19 cellular contexts compared by ENCODE assay signal in genomic region chr4:117986331-117986730, GRCh38. TPM values are rescaled to one million over a fixed set of nuclear protein-coding genes. Genes with fewer than 3 reads are reported as not detected.
A peak's percentile ranks its signal among the peaks of the same experiment; 100 is the strongest.
DNase-seq lines count a peak whose midpoint lies in the region; ATAC-seq and TF ChIP-seq lines count a peak whose summit lies in the region.
"Had no signal": no experiment of that assay in that cellular context is flagged by ENCODE, and none has a peak within 500 bp of the region (broad histone marks: within the 10 kb centered on the region; RNA-seq: fewer than 3 reads in every experiment).

No MANE protein-coding gene starts in this region.

- H4K20me1 ChIP-seq in BLaER1 treated with 17β-estradiol and CSF1 and Interleukin-3, amounts not matched to agents 10 nM and 100 nM = peaks cover 0 to 5% (median 0%) of the 10 kb centered on the region in 11 experiments; a peak in 1 of 22 replicates
- no peaks in the 10 kb centered on the region for H4K20me1 ChIP-seq in neural progenitor cell (ENCODE audit: low read depth)
- H4K20me1 ChIP-seq: BLaER1 had no signal

- peak overlapping the region; percentile 76 for H2AFZ ChIP-seq in neural progenitor cell (replicated peaks)
- H2AFZ ChIP-seq: GM23338 had no signal

- H3K4me3 Mint-ChIP-seq in neural progenitor cell = no peak overlapping the region
- H3K4me3 Mint-ChIP-seq in T-cell = no peak overlapping the region
- H3K4me3 Mint-ChIP-seq: CD8-positive, alpha-beta T cell; GM23338; HFFc6; IgD-negative memory B cell had no signal

- peaks cover 0 to 17% (median 0%) of the 10 kb centered on the region in 11 experiments; a peak in 3 of 22 replicates for H3K27me3 ChIP-seq in BLaER1 treated with 17β-estradiol and CSF1 and Interleukin-3, amounts not matched to agents 10 nM and 100 nM
- H3K27me3 ChIP-seq in neural progenitor cell = no peaks in the 10 kb centered on the region
- H3K27me3 ChIP-seq: BLaER1 had no signal

- no peaks in the 10 kb centered on the region for H3K36me3 ChIP-seq in BLaER1 treated with 17β-estradiol and CSF1 and Interleukin-3, amounts not matched to agents 10 nM and 100 nM
- no peaks in the 10 kb centered on the region for H3K36me3 ChIP-seq in neural progenitor cell
- H3K36me3 ChIP-seq: BLaER1 had no signal

- CTCF ChIA-PET in T-cell (lab: Charles Lee) = no interaction called here

- no peak for ATAC-seq in T-cell (replicated peaks in 1 of 4)
- ATAC-seq: CD8-positive, alpha-beta T cell; GM23338; HCT116; HepG2 had no signal

- H3K9ac ChIP-seq in BLaER1 treated with 17β-estradiol and CSF1 and Interleukin-3, amounts not matched to agents 10 nM and 100 nM = no peak overlapping the region
- no peak overlapping the region for H3K9ac ChIP-seq in neural progenitor cell
- H3K9ac ChIP-seq: BLaER1 had no signal

- H3K79me2 ChIP-seq in neural progenitor cell (ENCODE audit: low read depth) = no peaks in the 10 kb centered on the region

- H3K9me3 Mint-ChIP-seq in neural progenitor cell (no peaks in the 10 kb centered on the region), T-cell (no peaks in the 10 kb centered on the region)
- H3K9me3 Mint-ChIP-seq: CD8-positive, alpha-beta T cell; GM23338; HFFc6 had no signal

- H3K9me3 ChIP-seq in BLaER1 treated with 17β-estradiol and CSF1 and Interleukin-3, amounts not matched to agents 10 nM and 100 nM (replicated peaks in 1 of 11) = peaks cover 0 to 12% (median 3%) of the 10 kb centered on the region in 11 experiments; a peak in 11 of 22 replicates
- no peaks in the 10 kb centered on the region for H3K9me3 ChIP-seq in neural progenitor cell (ENCODE audit: low read depth)
- H3K9me3 ChIP-seq: BLaER1 had no signal

- peaks cover 30 to 66% (median 55%) of the 10 kb centered on the region in 10 experiments for H3K4me1 ChIP-seq in BLaER1 treated with 17β-estradiol and CSF1 and Interleukin-3, amounts not matched to agents 10 nM and 100 nM
- H3K4me1 ChIP-seq in neural progenitor cell = peaks cover 8% of the 10 kb centered on the region

- H3K27ac ChIP-seq in BLaER1 treated with 17β-estradiol and CSF1 and Interleukin-3, amounts not matched to agents 10 nM and 100 nM = peak overlapping the region in 4 of 11 experiments; percentile 27 to 76 (median 52); a peak in 5 of 22 replicates
- H3K27ac ChIP-seq in neural progenitor cell = no peak overlapping the region
- H3K27ac ChIP-seq: BLaER1 had no signal

- H3K27me3 Mint-ChIP-seq in neural progenitor cell (ENCODE audit: insufficient read depth, low read depth) (no peaks in the 10 kb centered on the region), T-cell (no peaks in the 10 kb centered on the region)
- H3K27me3 Mint-ChIP-seq: IgD-negative memory B cell had no signal

- H3K36me3 Mint-ChIP-seq in neural progenitor cell (no peaks in the 10 kb centered on the region), T-cell (no peaks in the 10 kb centered on the region)
- H3K36me3 Mint-ChIP-seq: CD8-positive, alpha-beta T cell; IgD-negative memory B cell had no signal

- TF ChIP-seq CTCF in neural progenitor cell (IDR thresholded peaks at IDR 0.05) = no peak

- no peak overlapping the region for H3K4me3 ChIP-seq in BLaER1 treated with 17β-estradiol and CSF1 and Interleukin-3, amounts not matched to agents 10 nM and 100 nM
- H3K4me3 ChIP-seq in Jurkat, Clone E6-1 (ENCODE audit: low read length) = peak overlapping the region; percentile 11; the same call in 1 of the 2 replicates
- H3K4me3 ChIP-seq in neural progenitor cell = no peak overlapping the region
- H3K4me3 ChIP-seq: BLaER1, GM23338 had no signal

- DNase-seq in Jurkat, Clone E6-1 (ENCODE audit: low read depth, low spot score) = peak; percentile 84
- DNase-seq in OCI-M1 (lab: John Stamatoyannopoulos, UW) (peak; percentile 43), neural progenitor cell (ENCODE audit: low spot score) (no peak), ecto neural progenitor cell (ENCODE audit: low spot score) (no peak), T-cell (no peak)
- DNase-seq in stimulated activated CD4-positive, alpha-beta T cell treated with anti-CD3 and anti-CD28 coated beads, Interleukin-4, amount 100 ng/mL, for 24 hours = no peak
- DNase-seq: 8988T; Calu3; CD8-positive, alpha-beta T cell; DMS79 treated with DMSO at 0.1 percent for 48 hours; EL; HFFc6 had no signal

- H3K4me1 Mint-ChIP-seq in neural progenitor cell = no peaks in the 10 kb centered on the region
- peaks cover 0 to 8% (median 0%) of the 10 kb centered on the region in 3 donors for H3K4me1 Mint-ChIP-seq in T-cell
- H3K4me1 Mint-ChIP-seq: GM23338, IgD-negative memory B cell had no signal

- H3F3A ChIP-seq in neural progenitor cell (ENCODE audit: low read depth) = no peaks in the 10 kb centered on the region

- H3K27ac Mint-ChIP-seq in neural progenitor cell (no peak overlapping the region), T-cell (no peak overlapping the region)
- H3K27ac Mint-ChIP-seq: CD8-positive, alpha-beta T cell; GM23338; HFFc6; IgD-negative memory B cell had no signal

- POLR2A ChIA-PET in T-cell (lab: Charles Lee) = no interaction called here

- peak overlapping the region in 7 of 11 experiments; percentile 67 to 82 (median 76); a peak in 13 of 22 replicates for H3K4me2 ChIP-seq in BLaER1 treated with 17β-estradiol and CSF1 and Interleukin-3, amounts not matched to agents 10 nM and 100 nM
- no peak overlapping the region for H3K4me2 ChIP-seq in neural progenitor cell
- H3K4me2 ChIP-seq: BLaER1, GM23338 had no signal

RNA-seq across cellular contexts. Expression of gene NDST3, which starts 48.0 kb away (rescaled TPM):
- 26.7 TPM for polyA plus RNA-seq in Jurkat, Clone E6-1 (2012; ENCODE audit: insufficient read depth, insufficient read length)
- total RNA-seq in neural progenitor cell (ENCODE audit: low replicate concordance) (0.49 and 0.59 TPM in 2 replicates), T-cell (not detected)
- total RNA-seq: CD8-positive, alpha-beta T cell; G401; HepG2; HFFc6 had no signal
- polyA plus RNA-seq: HepG2, IgD-negative memory B cell had no signal

Comparison
In these comparisons a context has a peak if more than half of its experiments do, and no peak if none do; other contexts are left out.
1. DNase-seq: peak in Jurkat, Clone E6-1 (single experiment) and OCI-M1 (single experiment); none in neural progenitor cell (single experiment), stimulated activated CD4-positive, alpha-beta T cell treated with anti-CD3 and anti-CD28 coated beads, Interleukin-4, amount 100 ng/mL, for 24 hours (single experiment), ecto neural progenitor cell (single experiment) and T-cell (0 of 34).